Comparison of ENCODE assay signal across 8 cellular contexts in genomic region chr19:1067341-1068103, GRCh38. TPM values are rescaled to one million over a fixed set of nuclear protein-coding genes. Genes with fewer than 3 reads are reported as not detected.
DNase-seq lines count a peak whose midpoint lies in the region; ATAC-seq and TF ChIP-seq lines count a peak whose summit lies in the region.

No MANE protein-coding gene starts in this region.

- peaks cover 0 to 19% of the 10 kb centered on the region in 2 donors for H3K36me3 ChIP-seq in left lung
- H3K36me3 ChIP-seq in aorta (ENCODE audit: control insufficient read depth in 1 of 2, insufficient read depth in 2 of 2, low read length in 1 of 2): no peaks in the 10 kb centered on the region

- TF ChIP-seq CTCF in GM12875 (IDR thresholded peaks at IDR 0.05; ENCODE audit: borderline replicate concordance, insufficient read depth, low read depth, low read length): no peak
- TF ChIP-seq CTCF in left lung (IDR thresholded peaks at IDR 0.05): no peak

- H3K27ac ChIP-seq in left lung (peak overlapping the region; percentile 75 to 92), aorta (ENCODE audit: low read depth in 1 of 2, low read length in 2 of 2) (no peak overlapping the region)

- H3K27me3 ChIP-seq in left lung (peaks cover 10 to 41% of the 10 kb centered on the region in 2 donors), aorta (ENCODE audit: control insufficient read depth in 1 of 2, insufficient read depth in 2 of 2, low read length in 1 of 2) (no peaks in the 10 kb centered on the region)

- H3K4me3 ChIP-seq in GM12875 (ENCODE audit: low read depth, low read length) (peak overlapping the region; percentile 91), left lung (peak overlapping the region; percentile 41 to 85), aorta (ENCODE audit: low read length in 2 of 2) (peak overlapping the region in 1 of 2 donors; percentile 15)

- 7 to 8% methylated on average over 35 to 40 of the region's 40 CpGs for WGBS in aorta, 2 donors

- H3K9me3 ChIP-seq in left lung (no peaks in the 10 kb centered on the region), aorta (ENCODE audit: control insufficient read depth, low read length) (no peaks in the 10 kb centered on the region)

- H3K4me1 ChIP-seq in left lung: peaks cover 6 to 82% of the 10 kb centered on the region in 2 donors
- no peaks in the 10 kb centered on the region for H3K4me1 ChIP-seq in aorta (ENCODE audit: control insufficient read depth in 1 of 2, insufficient read depth in 2 of 2, low read length in 2 of 2)

- intact Hi-C loops in left lung (cut with DNase I): no loop called here
- intact Hi-C loops in aorta (cut with DNase I): no loop called here

- DNase-seq in activated gamma-delta T cell (lab: John Stamatoyannopoulos, UW) (peak; percentile 88), left lung (no peak), aorta (peak; percentile 53 to 77), ureter (ENCODE audit: low spot score) (no peak), NCI-H82 (lab: John Stamatoyannopoulos, UW) (no peak)

- ATAC-seq in HG03442 (IDR thresholded peaks at IDR 0.05; ENCODE audit: unreplicated experiment) (peak; percentile 14), left lung (no peak), aorta (ENCODE audit: low FRiP score) (no peak), HG03378 (IDR thresholded peaks at IDR 0.05; ENCODE audit: unreplicated experiment) (no peak)

RNA-seq across cellular contexts. Expression of gene ARHGAP45, which starts 0.6 kb away (rescaled TPM):
- 10 to 100 TPM; 71.1 to 83.8 TPM for total RNA-seq in left lung
- total RNA-seq in aorta: 10 to 100 TPM; 15.3 to 38.6 TPM
- 10 to 100 TPM in 1 of 2 donors, 1 to 10 TPM in 1; 7.4 to 21.8 TPM for polyA plus RNA-seq in aorta
- 20.7 TPM for total RNA-seq in ureter

RNA-seq across cellular contexts. Expression of gene ABCA7, which starts 27.6 kb away (rescaled TPM):
- total RNA-seq in left lung (10 to 100 TPM; 49.6 to 52.2 TPM), aorta (10 to 100 TPM in 1 of 2 donors, 1 to 10 TPM in 1; 9.5 to 20.6 TPM), ureter (21.4 TPM)
- polyA plus RNA-seq in aorta: 1 to 10 TPM; 1.9 to 7.6 TPM

RNA-seq across cellular contexts. Expression of gene POLR2E, which starts 27.7 kb away (rescaled TPM):
- total RNA-seq in left lung (100 to 1,000 TPM; 139 to 160 TPM), aorta (10 to 100 TPM; 83.5 to 95.6 TPM), ureter (138 TPM)
- 100 to 1,000 TPM in 1 of 2 donors, 10 to 100 TPM in 1; 91.5 to 116 TPM for polyA plus RNA-seq in aorta

RNA-seq across cellular contexts. Expression of gene GPX4, which starts 36.3 kb away (rescaled TPM):
- 100 to 1,000 TPM; 266 to 365 TPM for total RNA-seq in left lung
- 100 to 1,000 TPM; 165 to 236 TPM for total RNA-seq in aorta
- polyA plus RNA-seq in aorta: 100 to 1,000 TPM; 696 to 786 TPM
- 213 TPM for total RNA-seq in ureter

RNA-seq across cellular contexts. Expression of gene CNN2, which starts 41.1 kb away (rescaled TPM):
- total RNA-seq in left lung: 100 to 1,000 TPM; 250 to 259 TPM
- 100 to 1,000 TPM; 142 to 185 TPM for total RNA-seq in aorta
- 100 to 1,000 TPM in 1 of 2 donors, 10 to 100 TPM in 1; 53.2 to 141 TPM for polyA plus RNA-seq in aorta
- 223 TPM for total RNA-seq in ureter

Comparison
In these comparisons a context has a peak if more than half of its experiments do, and no peak if none do; other contexts are left out.
1. DNase-seq: peak in activated gamma-delta T cell (single experiment) and aorta (2 of 2); none in left lung (0 of 2), ureter (single experiment) and NCI-H82 (single experiment).
2. H3K27ac ChIP-seq: peak in left lung (2 of 2); none in aorta (0 of 2).